20 cellular contexts compared by ENCODE assay signal in the genomic region with DNA sequence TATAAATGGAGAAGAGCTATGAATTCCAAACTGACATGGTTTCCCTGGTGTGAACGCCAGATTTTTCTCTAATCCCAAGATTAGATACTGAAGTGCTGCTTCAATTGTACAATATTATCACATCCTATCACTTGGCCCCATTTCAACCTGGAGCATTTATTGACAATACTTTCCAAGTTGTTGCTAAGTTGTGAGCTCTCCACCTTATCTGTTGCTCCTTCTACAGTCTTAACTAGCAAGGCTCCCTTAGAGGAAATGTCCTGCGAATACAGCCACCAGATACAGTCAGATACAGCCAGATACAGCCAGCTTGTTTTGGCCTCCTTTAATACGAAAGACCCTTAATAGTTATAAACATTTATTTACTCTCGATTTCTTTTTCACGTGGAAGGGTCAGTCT.
"Had no signal": no experiment of that assay in that cellular context is flagged by ENCODE, and none has a peak within 500 bp of the region (broad histone marks: within the 10 kb centered on the region; RNA-seq: fewer than 3 reads in every experiment).

No MANE protein-coding gene starts in this region.

- H3K4me1 ChIP-seq: body of pancreas had no signal

- H3K27me3 ChIP-seq: body of pancreas had no signal

- DNase-seq: activated CD4-positive, alpha-beta memory T cell treated with anti-CD3 and anti-CD28 coated beads for 36 hours; activated CD4-positive, alpha-beta T cell treated with anti-CD3 and anti-CD28 coated beads, Interleukin-2, amount 10 ng/mL, durations not matched to agents 7 days and 5 days; activated CD4-positive, CD25-positive, alpha-beta regulatory T cell; activated CD8-positive, alpha-beta memory T cell treated with anti-CD3 and anti-CD28 coated beads for 24 hours; activated effector memory CD4-positive, alpha-beta T cell treated with anti-CD3 and anti-CD28 coated beads, Interleukin-2, amount 50 U/mL, for 16 hours; activated naive CD4-positive, alpha-beta T cell treated with anti-CD3 and anti-CD28 coated beads for 36 hours; activated T-cell treated with anti-CD3 and anti-CD28 coated beads, Interleukin-2, amount 50 U/mL, for 4 hours; body of pancreas; Kasumi-1; KBM-7; NCI-H1092; NCI-H1417; NCI-H1930; NCI-H2171; NCI-H2227 treated with DMSO at 0.1 percent for 48 hours; OCI-M1; RPMI8226; SK-N-SH; T-helper 1 cell had no signal

- H3K9ac ChIP-seq: SK-N-SH had no signal

- H3K9me3 ChIP-seq: body of pancreas, SK-N-SH had no signal

- H3K27ac ChIP-seq: body of pancreas, VCaP had no signal

- H3K4me2 ChIP-seq: SK-N-SH had no signal

- H3K4me3 ChIP-seq: body of pancreas had no signal
